In the genomic region with DNA sequence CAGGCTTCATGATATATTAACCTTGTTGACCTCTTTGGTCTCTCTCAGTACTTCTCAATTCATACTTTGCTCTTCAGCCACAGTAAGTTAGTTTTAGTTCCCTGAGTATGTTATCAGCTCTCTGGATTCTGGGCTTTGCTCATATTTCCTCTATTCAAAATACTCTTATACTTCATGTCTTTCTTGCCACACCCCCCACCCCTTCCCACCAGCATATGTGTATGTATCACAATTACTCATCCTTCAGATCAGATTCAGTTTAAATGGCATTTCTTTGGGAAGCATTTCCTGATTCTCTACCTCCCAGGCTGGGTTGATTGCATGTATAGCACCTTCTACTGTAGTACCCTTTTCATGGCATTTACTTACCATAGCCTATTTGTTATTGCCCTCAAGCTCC, we compare ENCODE assay signal across 14 cellular contexts. TPM values are rescaled to one million over a fixed set of nuclear protein-coding genes. Genes with fewer than 3 reads are reported as not detected.
DNase-seq lines count a peak whose midpoint lies in the region; ATAC-seq and TF ChIP-seq lines count a peak whose summit lies in the region.
"Had no signal": no experiment of that assay in that cellular context is flagged by ENCODE, and none has a peak within 500 bp of the region (broad histone marks: within the 10 kb centered on the region; RNA-seq: fewer than 3 reads in every experiment).

No MANE protein-coding gene starts in this region.

- H3K4me3 Mint-ChIP-seq in activated T-cell treated with anti-CD3 and anti-CD28 coated beads, Interleukin-2, amount 50 U/mL, for 72 hours: peak overlapping the region in 1 of 2 donors; percentile 16
- H3K4me3 Mint-ChIP-seq in activated CD8-positive, alpha-beta T cell treated with anti-CD3 and anti-CD28 coated beads, Interleukin-2, amount 10 ng/mL, durations not matched to agents 7 days and 5 days: no peak overlapping the region
- no peak overlapping the region for H3K4me3 Mint-ChIP-seq in stimulated activated naive B cell treated with anti-CD40 and anti-IgM and Interleukin-4, amounts not matched to agents 10 μg/mL and 1 μg/mL and 100 μg/mL, for 72 hours

- H3K4me1 ChIP-seq in lower lobe of right lung: peaks cover 8% of the 10 kb centered on the region

- peaks cover 42% of the 10 kb centered on the region for H3K4me1 Mint-ChIP-seq in activated T-cell treated with anti-CD3 and anti-CD28 coated beads, Interleukin-2, amount 50 U/mL, for 72 hours (ENCODE audit: low read depth)
- H3K4me1 Mint-ChIP-seq in activated CD8-positive, alpha-beta T cell treated with anti-CD3 and anti-CD28 coated beads, Interleukin-2, amount 10 ng/mL, durations not matched to agents 7 days and 5 days (ENCODE audit: low read depth): peaks cover 32% of the 10 kb centered on the region
- peaks cover 0 to 8% of the 10 kb centered on the region in 2 donors for H3K4me1 Mint-ChIP-seq in stimulated activated naive B cell treated with anti-CD40 and anti-IgM and Interleukin-4, amounts not matched to agents 10 μg/mL and 1 μg/mL and 100 μg/mL, for 72 hours

- no peaks in the 10 kb centered on the region for H3K27me3 ChIP-seq in lower lobe of right lung (ENCODE audit: low read depth)
- H3K27me3 ChIP-seq: heart left ventricle, vagina had no signal

- TF ChIP-seq CTCF in lower lobe of right lung (IDR thresholded peaks at IDR 0.05): no peak

- no peaks in the 10 kb centered on the region for H3K27me3 Mint-ChIP-seq in activated T-cell treated with anti-CD3 and anti-CD28 coated beads, Interleukin-2, amount 50 U/mL, for 72 hours (ENCODE audit: low read depth)
- H3K27me3 Mint-ChIP-seq in activated CD8-positive, alpha-beta T cell treated with anti-CD3 and anti-CD28 coated beads, Interleukin-2, amount 10 ng/mL, durations not matched to agents 7 days and 5 days (ENCODE audit: low read depth): no peaks in the 10 kb centered on the region
- no peaks in the 10 kb centered on the region for H3K27me3 Mint-ChIP-seq in stimulated activated naive B cell treated with anti-CD40 and anti-IgM and Interleukin-4, amounts not matched to agents 10 μg/mL and 1 μg/mL and 100 μg/mL, for 72 hours

- no peak overlapping the region for H3K27ac Mint-ChIP-seq in activated T-cell treated with anti-CD3 and anti-CD28 coated beads, Interleukin-2, amount 50 U/mL, for 72 hours
- peak overlapping the region; percentile 14 for H3K27ac Mint-ChIP-seq in activated CD8-positive, alpha-beta T cell treated with anti-CD3 and anti-CD28 coated beads, Interleukin-2, amount 10 ng/mL, durations not matched to agents 7 days and 5 days
- H3K27ac Mint-ChIP-seq in stimulated activated naive B cell treated with anti-CD40 and anti-IgM and Interleukin-4, amounts not matched to agents 10 μg/mL and 1 μg/mL and 100 μg/mL, for 72 hours: no peak overlapping the region

- no peaks in the 10 kb centered on the region for H3K9me3 ChIP-seq in lower lobe of right lung
- H3K9me3 ChIP-seq: heart left ventricle, vagina had no signal

- H3K36me3 Mint-ChIP-seq in activated T-cell treated with anti-CD3 and anti-CD28 coated beads, Interleukin-2, amount 50 U/mL, for 72 hours (ENCODE audit: insufficient read depth in 2 of 2): peaks cover 9 to 12% of the 10 kb centered on the region in 2 donors
- H3K36me3 Mint-ChIP-seq in activated CD8-positive, alpha-beta T cell treated with anti-CD3 and anti-CD28 coated beads, Interleukin-2, amount 10 ng/mL, durations not matched to agents 7 days and 5 days (ENCODE audit: low read depth): peaks cover 42% of the 10 kb centered on the region
- peaks cover 15 to 29% of the 10 kb centered on the region in 2 donors for H3K36me3 Mint-ChIP-seq in stimulated activated naive B cell treated with anti-CD40 and anti-IgM and Interleukin-4, amounts not matched to agents 10 μg/mL and 1 μg/mL and 100 μg/mL, for 72 hours

- H3K27ac ChIP-seq in lower lobe of right lung: no peak overlapping the region
- H3K27ac ChIP-seq: heart left ventricle, vagina had no signal

- H3K4me3 ChIP-seq in lower lobe of right lung: no peak overlapping the region
- H3K4me3 ChIP-seq: heart left ventricle, vagina had no signal

- CTCF ChIA-PET in activated CD8-positive, alpha-beta T cell treated with anti-CD3 and anti-CD28 coated beads, Interleukin-2, amount 10 ng/mL, durations not matched to agents 7 days and 5 days (lab: Charles Lee): interaction anchor here (0.7 to 6.6 kb wide), 7 partner anchors 27 to 366 kb away, joined by 3 to 52 read pairs (median 5); a partner anchor contains a TSS

- H3K36me3 ChIP-seq in lower lobe of right lung: peaks cover 46% of the 10 kb centered on the region
- H3K36me3 ChIP-seq: vagina had no signal

- POLR2A ChIA-PET in activated CD8-positive, alpha-beta T cell treated with anti-CD3 and anti-CD28 coated beads, Interleukin-2, amount 10 ng/mL, durations not matched to agents 7 days and 5 days (lab: Charles Lee): interaction anchor here (1.3 to 1.9 kb wide), 2 partner anchors 25 to 312 kb away, joined by 5 to 7 read pairs; a partner anchor contains a TSS

- ATAC-seq in activated T-cell treated with anti-CD3 and anti-CD28 coated beads, Interleukin-2, amount 50 U/mL, for 72 hours (replicated peaks in 1 of 2): peak; percentile 9 to 31
- ATAC-seq in activated CD8-positive, alpha-beta T cell treated with anti-CD3 and anti-CD28 coated beads, Interleukin-2, amount 10 ng/mL, durations not matched to agents 7 days and 5 days: no peak
- ATAC-seq in stimulated activated naive B cell treated with anti-CD40 and anti-IgM and Interleukin-4, amounts not matched to agents 10 μg/mL and 1 μg/mL and 100 μg/mL, for 72 hours (replicated peaks): peak; percentile 16 to 54
- ATAC-seq in lower lobe of right lung: no peak
- ATAC-seq: heart left ventricle had no signal

- intact Hi-C loops in lower lobe of right lung (cut with DNase I): loop anchor here (5.0 kb wide), 1 partner anchor 358 kb away; no protein-coding TSS in a partner anchor

- peaks cover 6 to 8% of the 10 kb centered on the region in 2 donors for H3K9me3 Mint-ChIP-seq in activated T-cell treated with anti-CD3 and anti-CD28 coated beads, Interleukin-2, amount 50 U/mL, for 72 hours
- H3K9me3 Mint-ChIP-seq in activated CD8-positive, alpha-beta T cell treated with anti-CD3 and anti-CD28 coated beads, Interleukin-2, amount 10 ng/mL, durations not matched to agents 7 days and 5 days (ENCODE audit: insufficient read depth): peaks cover 3% of the 10 kb centered on the region
- peaks cover 2 to 6% of the 10 kb centered on the region in 2 donors for H3K9me3 Mint-ChIP-seq in stimulated activated naive B cell treated with anti-CD40 and anti-IgM and Interleukin-4, amounts not matched to agents 10 μg/mL and 1 μg/mL and 100 μg/mL, for 72 hours

- DNase-seq in activated T-cell treated with anti-CD3 and anti-CD28 coated beads, Interleukin-2, amount 50 U/mL, for 72 hours: peak in 1 of 2 donors; percentile 16
- no peak for DNase-seq in activated T-cell treated with anti-CD3 and anti-CD28 coated beads for 4 hours
- no peak for DNase-seq in activated CD8-positive, alpha-beta T cell treated with anti-CD3 and anti-CD28 coated beads, Interleukin-2, amount 10 ng/mL, durations not matched to agents 7 days and 5 days
- peak; percentile 12 for DNase-seq in fibroblast of peridontal ligament (ENCODE audit: extremely low read depth)
- no peak for DNase-seq in stimulated activated naive B cell treated with anti-CD40 and anti-IgM and Interleukin-4, amounts not matched to agents 10 μg/mL and 1 μg/mL and 100 μg/mL, for 72 hours
- DNase-seq in RPMI8226: no peak
- no peak for DNase-seq in lower lobe of right lung
- DNase-seq in NCI-H1105 treated with DMSO at 0.1 percent for 48 hours (lab: John Stamatoyannopoulos, UW): no peak
- DNase-seq: aorta, DMS 273 treated with DMSO at 0.1 percent for 48 hours, heart left ventricle, NCI-H2171, SW 1271 had no signal

RNA-seq across cellular contexts. Expression of a gene that starts 28.3 kb away (rescaled TPM):
- total RNA-seq in activated T-cell treated with anti-CD3 and anti-CD28 coated beads, Interleukin-2, amount 50 U/mL, for 72 hours: 10 to 100 TPM; 39.3 to 48.7 TPM
- total RNA-seq in activated CD8-positive, alpha-beta T cell treated with anti-CD3 and anti-CD28 coated beads, Interleukin-2, amount 10 ng/mL, durations not matched to agents 7 days and 5 days: 10 to 100 TPM; 28.8 to 30.0 TPM
- total RNA-seq in lower lobe of right lung: 35.6 TPM

RNA-seq across cellular contexts. Expression of a gene that starts 29.6 kb away (rescaled TPM):
- 1 to 10 TPM; 4.0 to 4.9 TPM for total RNA-seq in activated T-cell treated with anti-CD3 and anti-CD28 coated beads, Interleukin-2, amount 50 U/mL, for 72 hours
- 1 to 10 TPM; 2.0 to 2.6 TPM for total RNA-seq in activated CD8-positive, alpha-beta T cell treated with anti-CD3 and anti-CD28 coated beads, Interleukin-2, amount 10 ng/mL, durations not matched to agents 7 days and 5 days
- total RNA-seq in lower lobe of right lung: 10.2 TPM

Comparison
In these comparisons a context has a peak if more than half of its experiments do, and no peak if none do; other contexts are left out.
1. ATAC-seq: peak in activated T-cell treated with anti-CD3 and anti-CD28 coated beads, Interleukin-2, amount 50 U/mL, for 72 hours (2 of 2) and stimulated activated naive B cell treated with anti-CD40 and anti-IgM and Interleukin-4, amounts not matched to agents 10 μg/mL and 1 μg/mL and 100 μg/mL, for 72 hours (2 of 2); none in activated CD8-positive, alpha-beta T cell treated with anti-CD3 and anti-CD28 coated beads, Interleukin-2, amount 10 ng/mL, durations not matched to agents 7 days and 5 days (single experiment) and lower lobe of right lung (0 of 2).